8 cellular contexts compared by ENCODE assay signal in the genomic region with DNA sequence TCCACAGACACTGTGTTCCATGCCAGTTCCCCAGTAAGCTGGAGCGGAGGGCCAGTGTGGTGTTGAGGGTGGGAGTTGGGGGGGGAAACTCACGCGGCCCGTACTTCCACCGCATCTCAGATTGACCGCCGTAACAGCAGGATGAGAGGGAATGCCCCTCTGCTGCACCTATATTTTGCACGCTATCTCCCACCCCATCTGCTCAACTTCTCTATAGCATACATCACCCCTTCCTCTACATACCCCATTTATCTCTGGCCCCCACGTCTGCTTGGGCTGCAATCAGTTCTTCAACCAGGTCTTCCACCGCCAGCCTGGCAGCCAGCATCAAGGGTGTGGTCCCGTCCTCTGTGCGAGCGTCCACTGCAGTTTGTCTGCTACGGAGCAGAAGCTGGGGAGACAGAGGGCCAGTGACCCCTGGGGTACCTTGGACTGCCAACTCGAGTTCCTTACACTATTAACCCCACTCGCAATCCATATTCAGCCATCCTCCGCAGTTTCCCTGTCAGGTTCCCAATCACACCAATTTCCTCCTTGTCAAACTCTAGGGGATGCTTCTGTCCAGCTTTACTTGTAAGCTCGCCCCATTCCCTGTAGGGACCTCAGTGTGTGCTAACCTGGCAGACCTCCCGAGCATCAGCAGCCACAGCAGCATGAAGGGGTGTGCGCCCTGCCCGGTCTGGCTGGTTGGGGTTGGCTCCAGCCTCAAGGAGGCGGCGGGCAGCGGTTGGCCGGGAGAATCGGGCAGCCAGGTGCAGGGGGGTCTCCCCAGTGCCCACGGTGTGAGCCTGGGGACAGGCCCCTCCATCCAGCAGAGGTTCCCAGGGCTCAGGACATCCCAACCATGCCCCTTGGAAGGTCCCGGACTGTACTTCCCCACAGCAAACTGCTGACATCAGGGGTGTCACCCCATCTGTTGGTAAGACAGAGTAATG. TPM values are rescaled to one million over a fixed set of nuclear protein-coding genes. Genes with fewer than 3 reads are reported as not detected.
DNase-seq lines count a peak whose midpoint lies in the region; ATAC-seq, FAIRE-seq and TF ChIP-seq lines count a peak whose summit lies in the region.

No MANE protein-coding gene starts in this region.

- H3K9ac ChIP-seq in KMS-11 (peak overlapping the region; percentile 93; the same call in 1 of the 2 replicates), keratinocyte (ENCODE audit: control insufficient read depth, extremely low read depth, insufficient read depth, low read length) (peak overlapping the region; percentile 97)

- FAIRE-seq in keratinocyte (lab: Jason Lieb, UNC): no peak

- in situ Hi-C loops in astrocyte of the spinal cord (cut with HindIII; ENCODE audit: low sequenced_read_pairs): no loop called here

- H3K4me2 ChIP-seq in KMS-11: peak overlapping the region; percentile 97
- peak overlapping the region; percentile 100 for H3K4me2 ChIP-seq in keratinocyte (ENCODE audit: control insufficient read depth, extremely low read depth, insufficient read depth, low read depth, low read length)

- no peaks in the 10 kb centered on the region for H3K9me3 ChIP-seq in keratinocyte (ENCODE audit: control insufficient read depth, low read depth, low read length)

- peaks cover 3 to 8% of the 10 kb centered on the region in 2 donors for H3K36me3 Mint-ChIP-seq in stimulated activated naive B cell treated with anti-CD40 and anti-IgM and Interleukin-4, amounts not matched to agents 10 μg/mL and 1 μg/mL and 100 μg/mL, for 72 hours

- no peak for ATAC-seq in stimulated activated naive B cell treated with anti-CD40 and anti-IgM and Interleukin-4, amounts not matched to agents 10 μg/mL and 1 μg/mL and 100 μg/mL, for 72 hours (replicated peaks)
- ATAC-seq in HG03097 (IDR thresholded peaks at IDR 0.05; ENCODE audit: low FRiP score, unreplicated experiment) (no peak), HG02938 (IDR thresholded peaks at IDR 0.05; ENCODE audit: unreplicated experiment) (no peak), HG02759 (IDR thresholded peaks at IDR 0.05; ENCODE audit: unreplicated experiment) (no peak)

- DNase-seq in AG04449 (ENCODE audit: low read depth, low spot score) (no peak), astrocyte of the spinal cord (ENCODE audit: low read depth, low spot score) (peak; percentile 4), keratinocyte (ENCODE audit: low read depth, low spot score) (no peak)
- no peak for DNase-seq in stimulated activated naive B cell treated with anti-CD40 and anti-IgM and Interleukin-4, amounts not matched to agents 10 μg/mL and 1 μg/mL and 100 μg/mL, for 72 hours

- H3K4me1 ChIP-seq in KMS-11 (ENCODE audit: low read depth, poor library complexity, severe bottlenecking) (peaks cover 46% of the 10 kb centered on the region), keratinocyte (ENCODE audit: control insufficient read depth, extremely low read depth, insufficient read depth, low read length) (peaks cover 25% of the 10 kb centered on the region)

- peak overlapping the region; percentile 99 for H3K27ac Mint-ChIP-seq in stimulated activated naive B cell treated with anti-CD40 and anti-IgM and Interleukin-4, amounts not matched to agents 10 μg/mL and 1 μg/mL and 100 μg/mL, for 72 hours

- POLR2A ChIA-PET in AG04449 (lab: Yijun Ruan, JAX): interaction anchor here (0.6 to 0.9 kb wide), 2 partner anchors 83 to 224 kb away, joined by 3 read pairs; a partner anchor contains a TSS

- peaks cover 27 to 39% of the 10 kb centered on the region in 2 donors for H3K4me1 Mint-ChIP-seq in stimulated activated naive B cell treated with anti-CD40 and anti-IgM and Interleukin-4, amounts not matched to agents 10 μg/mL and 1 μg/mL and 100 μg/mL, for 72 hours

- H3K27me3 Mint-ChIP-seq in stimulated activated naive B cell treated with anti-CD40 and anti-IgM and Interleukin-4, amounts not matched to agents 10 μg/mL and 1 μg/mL and 100 μg/mL, for 72 hours: no peaks in the 10 kb centered on the region

- H4K20me1 ChIP-seq in KMS-11 (ENCODE audit: insufficient read depth) (no peaks in the 10 kb centered on the region), keratinocyte (ENCODE audit: control insufficient read depth, extremely low read depth, insufficient read depth, low read length) (no peaks in the 10 kb centered on the region)

- H3K4me3 ChIP-seq in AG04449 (ENCODE audit: low read depth, low read length) (peak overlapping the region; percentile 94), KMS-11 (IDR thresholded peaks at IDR 0.05; ENCODE audit: insufficient read depth, low read depth, low read length) (no peak overlapping the region), astrocyte of the spinal cord (ENCODE audit: low read depth, low read length) (peak overlapping the region; percentile 67), keratinocyte (ENCODE audit: control insufficient read depth in 2 of 3, extremely low read depth in 1 of 3, insufficient read depth in 2 of 3, low read depth in 1 of 3, low read length in 3 of 3) (peak overlapping the region; percentile 54 to 91 (median 72))

- peak overlapping the region; percentile 94 for H3K4me3 Mint-ChIP-seq in stimulated activated naive B cell treated with anti-CD40 and anti-IgM and Interleukin-4, amounts not matched to agents 10 μg/mL and 1 μg/mL and 100 μg/mL, for 72 hours

- no peaks in the 10 kb centered on the region for H3K9me3 Mint-ChIP-seq in stimulated activated naive B cell treated with anti-CD40 and anti-IgM and Interleukin-4, amounts not matched to agents 10 μg/mL and 1 μg/mL and 100 μg/mL, for 72 hours

- H3K27me3 ChIP-seq in KMS-11 (ENCODE audit: insufficient read depth, low read depth) (no peaks in the 10 kb centered on the region), keratinocyte (ENCODE audit: control insufficient read depth, extremely low read depth, insufficient read depth, low read length) (no peaks in the 10 kb centered on the region)

- H3K36me3 ChIP-seq in KMS-11 (ENCODE audit: insufficient read depth) (no peaks in the 10 kb centered on the region), keratinocyte (ENCODE audit: control insufficient read depth in 2 of 2, extremely low read depth in 1 of 2, insufficient read depth in 2 of 2, low read length in 2 of 2) (no peaks in the 10 kb centered on the region)

- H3K9me1 ChIP-seq in keratinocyte (ENCODE audit: control insufficient read depth, extremely low read depth, insufficient read depth, low read length): no peaks in the 10 kb centered on the region

- CTCF ChIA-PET in AG04449 (lab: Yijun Ruan, JAX): interaction anchor here (1.4 to 2.0 kb wide), 2 partner anchors 48 to 79 kb away, joined by 6 read pairs; no protein-coding TSS in a partner anchor

- H3K27ac ChIP-seq in KMS-11 (peak overlapping the region; percentile 86), keratinocyte (ENCODE audit: control insufficient read depth, insufficient read depth, low read length) (peak overlapping the region; percentile 96)

- TF ChIP-seq CTCF in AG04449 (IDR thresholded peaks at IDR 0.05; ENCODE audit: insufficient read depth, low read length, missing control alignments): no peak
- TF ChIP-seq CTCF in KMS-11 (conservative IDR thresholded peaks at IDR 0.05; ENCODE audit: low read depth, low read length): no peak
- no peak for TF ChIP-seq CTCF in astrocyte of the spinal cord (IDR thresholded peaks at IDR 0.05; ENCODE audit: low read depth, low read length)
- no peak for TF ChIP-seq CTCF in keratinocyte (optimal IDR thresholded peaks at IDR 0.05 in 1 of 3, IDR thresholded peaks at IDR 0.05 in 1 of 3, conservative IDR thresholded peaks at IDR 0.05 in 1 of 3; ENCODE audit: extremely low read depth in 1 of 3, insufficient read depth in 2 of 3, low read length in 3 of 3)

- no peaks in the 10 kb centered on the region for H3K79me2 ChIP-seq in KMS-11 (ENCODE audit: insufficient read depth, low read depth)
- no peaks in the 10 kb centered on the region for H3K79me2 ChIP-seq in keratinocyte (ENCODE audit: control insufficient read depth, insufficient read depth, low read length)

- dilution Hi-C loops in keratinocyte (cut with MboI; ENCODE audit: extremely low pct_ligation_motif_present, low sequenced_read_pairs): no loop called here

- H2AFZ ChIP-seq in KMS-11 (ENCODE audit: low read depth) (peak overlapping the region; percentile 77; the same call in 1 of the 2 replicates), keratinocyte (ENCODE audit: control insufficient read depth, low read length) (peak overlapping the region; percentile 52)

RNA-seq across cellular contexts. Expression of a gene that starts 4.5 kb away (rescaled TPM):
- 2.8 to 6.5 TPM (median 3.6 TPM) in 3 replicates for polyA plus RNA-seq in keratinocyte
- polyA plus RNA-seq in keratinocyte (2011; ENCODE audit: low read depth): not detected
- polyA plus RNA-seq in keratinocyte (2011; cell fraction: cytosol; rRNA removed): 2.3 and 4.1 TPM in 2 replicates
- 1.7 and 2.1 TPM in 2 replicates for polyA plus RNA-seq in keratinocyte (2011; cell fraction: nucleus; rRNA removed)
- polyA plus RNA-seq in keratinocyte (2012; ENCODE audit: low replicate concordance): 0.39 and 7.2 TPM in 2 replicates
- polyA minus RNA-seq in keratinocyte: 1.6 to 9.5 TPM (median 3.2 TPM) in 3 replicates
- 2.9 TPM for polyA minus RNA-seq in keratinocyte (2011; cell fraction: cytosol; rRNA and poly(A)+ RNA removed)
- polyA minus RNA-seq in keratinocyte (2011; cell fraction: nucleus; rRNA and poly(A)+ RNA removed): 0.42 TPM in 1 of 2 replicates, not detected in the other

RNA-seq across cellular contexts. Expression of a gene that starts 6.9 kb away (rescaled TPM):
- 43.5 to 54.9 TPM (median 44.0 TPM) in 3 replicates for polyA plus RNA-seq in keratinocyte
- 8.7 TPM for polyA plus RNA-seq in keratinocyte (2011; ENCODE audit: low read depth)
- polyA plus RNA-seq in keratinocyte (2011; cell fraction: cytosol; rRNA removed): 28.3 and 36.2 TPM in 2 replicates
- polyA plus RNA-seq in keratinocyte (2011; cell fraction: nucleus; rRNA removed): 89.5 and 101 TPM in 2 replicates
- 19.5 and 38.4 TPM in 2 replicates for polyA plus RNA-seq in keratinocyte (2012; ENCODE audit: low replicate concordance)
- polyA minus RNA-seq in keratinocyte: 37.5 to 49.7 TPM (median 45.1 TPM) in 3 replicates
- polyA minus RNA-seq in keratinocyte (2011; cell fraction: cytosol; rRNA and poly(A)+ RNA removed): 30.5 TPM
- polyA minus RNA-seq in keratinocyte (2011; cell fraction: nucleus; rRNA and poly(A)+ RNA removed): 16.9 and 22.4 TPM in 2 replicates

RNA-seq across cellular contexts. Expression of a gene that starts 12.9 kb away (rescaled TPM):
- 2.0 to 2.4 TPM (median 2.4 TPM) in 3 replicates for polyA plus RNA-seq in keratinocyte
- 4.5 TPM for polyA plus RNA-seq in keratinocyte (2011; ENCODE audit: low read depth)
- polyA plus RNA-seq in keratinocyte (2011; cell fraction: cytosol; rRNA removed): 0.70 and 0.80 TPM in 2 replicates
- polyA plus RNA-seq in keratinocyte (2011; cell fraction: nucleus; rRNA removed): 7.7 and 8.1 TPM in 2 replicates
- 2.3 and 4.0 TPM in 2 replicates for polyA plus RNA-seq in keratinocyte (2012; ENCODE audit: low replicate concordance)
- 0.33 to 1.3 TPM (median 0.56 TPM) in 3 replicates for polyA minus RNA-seq in keratinocyte
- polyA minus RNA-seq in keratinocyte (2011; cell fraction: cytosol; rRNA and poly(A)+ RNA removed): not detected
- 0.63 and 0.85 TPM in 2 replicates for polyA minus RNA-seq in keratinocyte (2011; cell fraction: nucleus; rRNA and poly(A)+ RNA removed)

RNA-seq across cellular contexts. Expression of a gene that starts 18.7 kb away (rescaled TPM):
- polyA plus RNA-seq in keratinocyte: 29.6 to 43.2 TPM (median 33.2 TPM) in 3 replicates
- polyA plus RNA-seq in keratinocyte (2011; ENCODE audit: low read depth): 2.9 TPM
- 36.8 and 37.5 TPM in 2 replicates for polyA plus RNA-seq in keratinocyte (2011; cell fraction: cytosol; rRNA removed)
- polyA plus RNA-seq in keratinocyte (2011; cell fraction: nucleus; rRNA removed): 15.3 and 17.9 TPM in 2 replicates
- 35.1 and 39.4 TPM in 2 replicates for polyA plus RNA-seq in keratinocyte (2012; ENCODE audit: low replicate concordance)
- polyA minus RNA-seq in keratinocyte: 15.1 to 20.0 TPM (median 16.7 TPM) in 3 replicates
- 15.0 TPM for polyA minus RNA-seq in keratinocyte (2011; cell fraction: cytosol; rRNA and poly(A)+ RNA removed)
- 4.0 and 7.0 TPM in 2 replicates for polyA minus RNA-seq in keratinocyte (2011; cell fraction: nucleus; rRNA and poly(A)+ RNA removed)

RNA-seq across cellular contexts. Expression of a gene that starts 21.1 kb away (rescaled TPM):
- 46.4 to 85.1 TPM (median 54.7 TPM) in 3 replicates for polyA plus RNA-seq in keratinocyte
- polyA plus RNA-seq in keratinocyte (2011; ENCODE audit: low read depth): 2.9 TPM
- polyA plus RNA-seq in keratinocyte (2011; cell fraction: cytosol; rRNA removed): 85.0 and 105 TPM in 2 replicates
- 54.6 and 68.9 TPM in 2 replicates for polyA plus RNA-seq in keratinocyte (2011; cell fraction: nucleus; rRNA removed)
- 32.3 and 71.2 TPM in 2 replicates for polyA plus RNA-seq in keratinocyte (2012; ENCODE audit: low replicate concordance)
- 94.8 to 190 TPM (median 128 TPM) in 3 replicates for polyA minus RNA-seq in keratinocyte
- polyA minus RNA-seq in keratinocyte (2011; cell fraction: cytosol; rRNA and poly(A)+ RNA removed): 142 TPM
- polyA minus RNA-seq in keratinocyte (2011; cell fraction: nucleus; rRNA and poly(A)+ RNA removed): 26.9 and 27.6 TPM in 2 replicates
